14 cellular contexts compared by ENCODE assay signal in genomic region chr10:30822693-30823465, GRCh38.
DNase-seq lines count a peak whose midpoint lies in the region; ATAC-seq and TF ChIP-seq lines count a peak whose summit lies in the region.
"Had no signal": no experiment of that assay in that cellular context is flagged by ENCODE, and none has a peak within 500 bp of the region (broad histone marks: within the 10 kb centered on the region; RNA-seq: fewer than 3 reads in every experiment).

No MANE protein-coding gene starts in this region.

- CTCF ChIA-PET in activated CD4-positive, alpha-beta T cell treated with anti-CD3 and anti-CD28 coated beads, Interleukin-2, amount 10 ng/mL, durations not matched to agents 7 days and 5 days (lab: Charles Lee), result interaction anchor here (1.7 kb wide), 1 partner anchor 39 kb away, joined by 3 read pairs; no protein-coding TSS in a partner anchor
- CTCF ChIA-PET in IMR-90 (lab: Yijun Ruan, JAX), result interaction anchor here (1.0 to 1.2 kb wide), 2 partner anchors 38 to 71 kb away, joined by 3 to 5 read pairs; no protein-coding TSS in a partner anchor

- H3K27me3 Mint-ChIP-seq in activated CD4-positive, alpha-beta T cell treated with anti-CD3 and anti-CD28 coated beads, Interleukin-2, amount 10 ng/mL, durations not matched to agents 7 days and 5 days, result no peaks in the 10 kb centered on the region
- peaks cover 19% of the 10 kb centered on the region for H3K27me3 Mint-ChIP-seq in nephron progenitor cell (ENCODE audit: low read depth, poor library complexity)

- no peaks in the 10 kb centered on the region for H3K9me3 ChIP-seq in IMR-90 (ENCODE audit: control insufficient read depth, insufficient read depth, low read length)
- H3K9me3 ChIP-seq: BLaER1 had no signal

- peak overlapping the region; percentile 32 for H3K27ac Mint-ChIP-seq in activated CD4-positive, alpha-beta T cell treated with anti-CD3 and anti-CD28 coated beads, Interleukin-2, amount 10 ng/mL, durations not matched to agents 7 days and 5 days
- peak overlapping the region; percentile 10 for H3K27ac Mint-ChIP-seq in nephron progenitor cell
- peak overlapping the region; percentile 40 for H3K27ac Mint-ChIP-seq in stimulated activated effector memory CD8-positive, alpha-beta T cell treated with anti-CD3 and anti-CD28 coated beads, Interleukin-12 subunit alpha, Interleukin-12 subunit beta, amount 100 ng/mL, for 72 hours

- H2AK5ac ChIP-seq in IMR-90 (ENCODE audit: low read depth, low read length), result peak overlapping the region; percentile 81

- H3K23ac ChIP-seq in IMR-90 (ENCODE audit: low read depth, low read length), result no peak overlapping the region

- H4K5ac ChIP-seq in IMR-90 (ENCODE audit: low read depth, low read length), result no peak overlapping the region

- TF ChIP-seq POLR2A in IMR-90 (IDR thresholded peaks at IDR 0.05; ENCODE audit: low read depth, low read length), result no peak

- peak overlapping the region; percentile 79 for H3K4ac ChIP-seq in IMR-90 (ENCODE audit: low read depth, low read length)

- H3K79me1 ChIP-seq in IMR-90 (ENCODE audit: low read depth in 1 of 2, low read length in 2 of 2), result peaks cover 0 to 5% of the 10 kb centered on the region in 2 experiments; a peak in 2 of 4 replicates

- dilution Hi-C loops in IMR-90 (cut with HindIII; ENCODE audit: low sequenced_read_pairs, unreplicated experiment), result no loop called here

- H4K91ac ChIP-seq in IMR-90 (ENCODE audit: insufficient read depth, low read depth, low read length), result peak overlapping the region; percentile 45

- H3K27ac ChIP-seq in IMR-90 (ENCODE audit: insufficient read depth, low read length), result no peak overlapping the region
- H3K27ac ChIP-seq: BLaER1, GM23248 had no signal

- WGBS in IMR-90 (ENCODE audit: extremely low coverage in 2 of 2, insufficient read length in 1 of 2), 2 experiments, result no CpG with 5 or more reads among the region's 10 CpGs

- no peak for DNase-seq in activated CD4-positive, alpha-beta T cell treated with anti-CD3 and anti-CD28 coated beads, Interleukin-2, amount 10 ng/mL, durations not matched to agents 7 days and 5 days
- DNase-seq in activated CD4-positive, alpha-beta T cell treated with anti-CD3 and anti-CD28 coated beads for 48 hours, result no peak
- DNase-seq in IMR-90 (no peak), nephron progenitor cell (no peak), GM13977 (ENCODE audit: low spot score) (no peak)
- DNase-seq in stimulated activated effector memory CD8-positive, alpha-beta T cell treated with anti-CD3 and anti-CD28 coated beads, Interleukin-12 subunit alpha, Interleukin-12 subunit beta, amount 100 ng/mL, for 72 hours (ENCODE audit: low spot score in 2 of 2), result no peak
- DNase-seq: 8988T, AML-193, DMS79 had no signal

- H2AK9ac ChIP-seq in IMR-90 (replicated peaks; ENCODE audit: low read depth, low read length, poor library complexity), result no peak overlapping the region

- no peak overlapping the region for H3K4me3 ChIP-seq in IMR-90 (ENCODE audit: insufficient read depth, low read depth, low read length)
- H3K4me3 ChIP-seq: BLaER1, GM23248 had no signal

- H3K4me2 ChIP-seq in IMR-90 (ENCODE audit: low read depth, low read length), result no peak overlapping the region
- H3K4me2 ChIP-seq: BLaER1 had no signal

- peak overlapping the region; percentile 53; the same call in 1 of the 3 replicates for H2BK15ac ChIP-seq in IMR-90 (ENCODE audit: low read depth, low read length)

- H2BK20ac ChIP-seq in IMR-90 (ENCODE audit: low read depth, low read length), result peak overlapping the region; percentile 24; the same call in 1 of the 2 replicates

- BruUV-seq in IMR-90 (replicated peaks; lab: Mats Ljungman, UMichigan), result no TSS peak

- no peaks in the 10 kb centered on the region for H3K4me1 Mint-ChIP-seq in activated CD4-positive, alpha-beta T cell treated with anti-CD3 and anti-CD28 coated beads, Interleukin-2, amount 10 ng/mL, durations not matched to agents 7 days and 5 days
- H3K4me1 Mint-ChIP-seq in nephron progenitor cell, result peaks cover 55% of the 10 kb centered on the region
- no peaks in the 10 kb centered on the region for H3K4me1 Mint-ChIP-seq in stimulated activated effector memory CD8-positive, alpha-beta T cell treated with anti-CD3 and anti-CD28 coated beads, Interleukin-12 subunit alpha, Interleukin-12 subunit beta, amount 100 ng/mL, for 72 hours

- no peak overlapping the region for H3K56ac ChIP-seq in IMR-90 (ENCODE audit: extremely low read depth, insufficient read depth, low read length)

- H3K4me1 ChIP-seq in IMR-90 (ENCODE audit: control insufficient read depth, insufficient read depth, low read length), result peaks cover 32% of the 10 kb centered on the region

- no peaks in the 10 kb centered on the region for H3K9me3 Mint-ChIP-seq in activated CD4-positive, alpha-beta T cell treated with anti-CD3 and anti-CD28 coated beads, Interleukin-2, amount 10 ng/mL, durations not matched to agents 7 days and 5 days
- no peaks in the 10 kb centered on the region for H3K9me3 Mint-ChIP-seq in nephron progenitor cell
- no peaks in the 10 kb centered on the region for H3K9me3 Mint-ChIP-seq in stimulated activated effector memory CD8-positive, alpha-beta T cell treated with anti-CD3 and anti-CD28 coated beads, Interleukin-12 subunit alpha, Interleukin-12 subunit beta, amount 100 ng/mL, for 72 hours

- TF ChIP-seq CTCF in IMR-90 (conservative IDR thresholded peaks at IDR 0.05; ENCODE audit: low read depth, low read length), result no peak
- no peak for TF ChIP-seq CTCF in nephron progenitor cell (IDR thresholded peaks at IDR 0.05)
- no peak for TF ChIP-seq CTCF in GM13977 (IDR thresholded peaks at IDR 0.05; ENCODE audit: extremely low read depth, insufficient read depth, missing control alignments)

- H2BK5ac ChIP-seq in IMR-90 (ENCODE audit: low read depth, low read length, poor library complexity, severe bottlenecking), result no peak overlapping the region

- peak overlapping the region; percentile 10; the same call in 1 of the 2 replicates for H3K18ac ChIP-seq in IMR-90 (ENCODE audit: low read depth, low read length)

- ATAC-seq in IMR-90 (ENCODE audit: low read depth) (no peak), GM19467 (IDR thresholded peaks at IDR 0.05; ENCODE audit: unreplicated experiment) (no peak), HG02588 (IDR thresholded peaks at IDR 0.05; ENCODE audit: unreplicated experiment) (no peak)
- no peak for ATAC-seq in stimulated activated effector memory CD8-positive, alpha-beta T cell treated with anti-CD3 and anti-CD28 coated beads, Interleukin-12 subunit alpha, Interleukin-12 subunit beta, amount 100 ng/mL, for 72 hours
- ATAC-seq: HCT116 had no signal

- in situ Hi-C loops in IMR-90 (cut with MboI; ENCODE audit: low sequenced_read_pairs) (no loop called here), GM13977 (cut with MboI; ENCODE audit: low pct_unique_long_range_greater_than_20kb, low sequenced_read_pairs, unreplicated experiment) (no loop called here)

- H4K20me1 ChIP-seq in IMR-90 (ENCODE audit: insufficient read depth, low read length), result no peaks in the 10 kb centered on the region
- H4K20me1 ChIP-seq: BLaER1 had no signal

- peak overlapping the region; percentile 99 for H2BK120ac ChIP-seq in IMR-90 (ENCODE audit: low read depth, low read length)

- no peak overlapping the region for H3K9ac ChIP-seq in IMR-90 (ENCODE audit: low read depth, low read length)
- H3K9ac ChIP-seq: BLaER1, GM23248 had no signal

- peak overlapping the region; percentile 35 for H2AFZ ChIP-seq in IMR-90 (replicated peaks; ENCODE audit: low read length, poor library complexity)

- no peak for TF ChIP-seq RAD21 in IMR-90 (IDR thresholded peaks at IDR 0.05; ENCODE audit: low read length)

- POLR2A ChIA-PET in activated CD4-positive, alpha-beta T cell treated with anti-CD3 and anti-CD28 coated beads, Interleukin-2, amount 10 ng/mL, durations not matched to agents 7 days and 5 days (lab: Charles Lee), result no interaction called here
- POLR2A ChIA-PET in IMR-90 (lab: Charles Lee; ENCODE audit: unreplicated experiment), result interaction anchor here (0.5 kb wide), 1 partner anchor 328 kb away, joined by 3 read pairs; no protein-coding TSS in a partner anchor

- H4K8ac ChIP-seq in IMR-90 (ENCODE audit: low read depth in 2 of 2, low read length in 2 of 2), result peak overlapping the region in 1 of 2 experiments; percentile 23; a peak in 2 of 4 replicates

- 0 out of 2 replicates have a peak overlapping the region, but pooled peaks have one; percentile 52 for H3K14ac ChIP-seq in IMR-90 (replicated peaks; ENCODE audit: low read depth, low read length)

- H3K36me3 Mint-ChIP-seq in activated CD4-positive, alpha-beta T cell treated with anti-CD3 and anti-CD28 coated beads, Interleukin-2, amount 10 ng/mL, durations not matched to agents 7 days and 5 days (ENCODE audit: low read depth), result no peaks in the 10 kb centered on the region
- H3K36me3 Mint-ChIP-seq in nephron progenitor cell (ENCODE audit: low read depth), result no peaks in the 10 kb centered on the region
- H3K36me3 Mint-ChIP-seq in stimulated activated effector memory CD8-positive, alpha-beta T cell treated with anti-CD3 and anti-CD28 coated beads, Interleukin-12 subunit alpha, Interleukin-12 subunit beta, amount 100 ng/mL, for 72 hours, result no peaks in the 10 kb centered on the region

- intact Hi-C loops in IMR-90 (cut with micrococcal nuclease), result no loop called here

- H3K4me3 Mint-ChIP-seq in activated CD4-positive, alpha-beta T cell treated with anti-CD3 and anti-CD28 coated beads, Interleukin-2, amount 10 ng/mL, durations not matched to agents 7 days and 5 days, result no peak overlapping the region
- no peak overlapping the region for H3K4me3 Mint-ChIP-seq in nephron progenitor cell
- H3K4me3 Mint-ChIP-seq in stimulated activated effector memory CD8-positive, alpha-beta T cell treated with anti-CD3 and anti-CD28 coated beads, Interleukin-12 subunit alpha, Interleukin-12 subunit beta, amount 100 ng/mL, for 72 hours, result no peak overlapping the region

- no peaks in the 10 kb centered on the region for H3K36me3 ChIP-seq in IMR-90 (ENCODE audit: control insufficient read depth, insufficient read depth, low read length)
- H3K36me3 ChIP-seq: BLaER1 had no signal

- H3K27me3 ChIP-seq in IMR-90 (ENCODE audit: control insufficient read depth, insufficient read depth, low read length), result no peaks in the 10 kb centered on the region
- H3K27me3 ChIP-seq: BLaER1 had no signal

- peaks cover 20% of the 10 kb centered on the region for H3K9me1 ChIP-seq in IMR-90 (ENCODE audit: insufficient read depth, low read length)

TF ChIP-seq in IMR-90, 13 proteins besides CTCF, POLR2A, EP300 and RAD21:
- TF ChIP-seq NFE2L2 (IDR thresholded peaks at IDR 0.05; ENCODE audit: low read depth, low read length) (no peak), MAZ (IDR thresholded peaks at IDR 0.05; ENCODE audit: borderline replicate concordance, low read depth, low read length) (no peak), CEBPB (IDR thresholded peaks at IDR 0.05; ENCODE audit: low read depth, low read length) (no peak), MAFK (IDR thresholded peaks at IDR 0.05; ENCODE audit: low read depth, low read length) (no peak)
TF ChIP-seq in IMR-90: peak in this region for 0.
